8 cellular contexts compared by ENCODE assay signal in the genomic region with DNA sequence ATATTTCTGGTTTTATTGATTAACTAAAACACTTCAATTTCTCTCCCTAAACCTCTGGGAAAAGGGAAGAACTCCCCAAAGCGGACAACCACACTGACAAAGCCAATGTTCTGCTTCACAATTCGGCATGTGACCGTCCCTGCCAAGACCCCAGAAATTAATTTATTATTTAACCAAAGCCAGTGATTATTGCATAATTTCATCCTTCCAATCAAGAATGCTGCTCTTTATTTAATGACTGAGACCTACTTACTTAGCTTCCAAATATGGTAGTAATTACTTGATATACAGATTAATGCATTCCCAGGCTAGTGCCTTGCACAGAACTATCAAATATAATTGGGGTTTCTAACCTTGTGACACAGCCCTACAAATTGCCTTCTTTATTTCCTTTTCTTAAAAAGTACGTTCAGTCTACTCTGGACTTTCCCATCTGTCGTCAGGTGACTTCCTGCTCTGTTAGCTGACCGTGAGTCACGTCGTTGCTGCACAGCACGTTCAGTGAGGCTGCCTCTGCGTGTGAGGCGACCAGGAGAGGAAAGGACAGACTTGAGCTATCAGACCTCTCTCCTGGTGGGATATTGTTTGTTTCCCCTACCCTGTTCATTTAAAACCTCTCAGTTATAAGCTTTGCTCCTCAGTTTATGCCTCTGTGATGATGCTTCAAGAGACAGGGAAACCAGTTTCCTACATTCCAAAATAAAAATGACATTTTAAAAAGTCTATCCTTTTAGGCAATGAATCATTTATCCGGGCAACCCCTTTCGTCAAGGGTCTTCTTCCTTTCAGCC. TPM values are rescaled to one million over a fixed set of nuclear protein-coding genes. Genes with fewer than 3 reads are reported as not detected.
DNase-seq lines count a peak whose midpoint lies in the region; ATAC-seq and TF ChIP-seq lines count a peak whose summit lies in the region.

No MANE protein-coding gene starts in this region.

- H3K9ac ChIP-seq in skeletal muscle satellite cell (ENCODE audit: low read depth, low read length), result peak overlapping the region; percentile 61

- peak; percentile 96 for ATAC-seq in HG03108 (IDR thresholded peaks at IDR 0.05; ENCODE audit: unreplicated experiment)

- DNase-seq in AG08396 (ENCODE audit: low spot score), result peak; percentile 24
- peak; percentile 41 for DNase-seq in RPMI8226
- peak; percentile 58 for DNase-seq in activated effector memory CD4-positive, alpha-beta T cell treated with Interleukin-2 at 50 U/mL for 16 hours
- DNase-seq in glomerular endothelial cell (ENCODE audit: extremely low read depth, low read depth, low spot score), result peak; percentile 75
- DNase-seq in cerebellar cortex (ENCODE audit: low spot score), result no peak

- in situ Hi-C loops in GM18951 (cut with MboI; ENCODE audit: low sequenced_read_pairs, unreplicated experiment), result no loop called here

- peak overlapping the region; percentile 46 for H3K4me2 ChIP-seq in skeletal muscle satellite cell (ENCODE audit: low read length)

- H3K27me3 ChIP-seq in skeletal muscle satellite cell (ENCODE audit: control insufficient read depth, insufficient read depth, low read length), result no peaks in the 10 kb centered on the region

- no peak overlapping the region for H3K4me3 ChIP-seq in skeletal muscle satellite cell (ENCODE audit: low read length)

- no peaks in the 10 kb centered on the region for H3K9me3 ChIP-seq in skeletal muscle satellite cell (replicated peaks; ENCODE audit: low read length)

- H3K36me3 ChIP-seq in skeletal muscle satellite cell (ENCODE audit: insufficient read depth, low read length), result no peaks in the 10 kb centered on the region

- peak; percentile 73 for TF ChIP-seq POLR2A in GM18951 (IDR thresholded peaks at IDR 0.05; ENCODE audit: extremely low read depth, insufficient read depth, insufficient read length)

- H3K4me1 ChIP-seq in skeletal muscle satellite cell (ENCODE audit: control insufficient read depth, insufficient read depth, low read length), result peaks cover 27% of the 10 kb centered on the region

RNA-seq across cellular contexts. Expression of gene TNFAIP3, which starts 55.7 kb away (rescaled TPM):
- total RNA-seq in glomerular endothelial cell, result 15.8 and 31.2 TPM in 2 replicates
- total RNA-seq in skeletal muscle satellite cell (2012; rRNA removed), result 15.5 and 22.7 TPM in 2 replicates
